Comparison of ENCODE assay signal across 10 cellular contexts in the genomic region with DNA sequence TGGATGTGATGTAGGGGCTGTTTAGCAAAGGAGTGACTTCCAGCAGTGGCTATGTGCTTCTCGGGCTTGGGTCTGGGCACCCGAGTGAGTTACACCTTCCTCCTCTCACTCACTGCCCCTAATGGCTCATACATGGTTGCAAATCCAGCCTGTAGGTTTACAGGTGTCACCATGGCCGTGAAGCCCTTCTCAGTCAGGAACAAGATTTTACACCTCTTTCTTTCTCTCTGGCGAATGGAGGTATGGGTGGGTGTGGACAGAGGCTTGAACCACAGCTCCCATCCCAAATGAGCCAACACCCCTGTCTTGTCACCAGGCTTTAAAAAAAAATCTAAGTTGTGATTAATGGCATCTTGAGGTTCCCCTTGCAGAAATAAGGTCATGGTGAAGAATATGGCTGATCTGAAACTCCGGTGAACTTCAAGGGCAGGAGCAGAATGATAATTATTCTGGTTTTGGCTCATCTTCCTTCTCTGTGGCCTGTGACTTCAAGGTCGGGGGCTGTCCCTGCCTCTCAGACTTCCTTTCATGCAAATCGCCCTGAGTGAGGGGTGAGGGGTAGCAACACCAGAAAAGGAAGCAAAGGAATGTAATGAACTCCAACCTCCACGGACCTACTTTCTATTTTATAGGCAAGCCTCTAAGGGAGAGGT.
A peak's percentile ranks its signal among the peaks of the same experiment; 100 is the strongest.
DNase-seq lines count a peak whose midpoint lies in the region; ATAC-seq and TF ChIP-seq lines count a peak whose summit lies in the region.
"Had no signal": no experiment of that assay in that cellular context is flagged by ENCODE, and none has a peak within 500 bp of the region (broad histone marks: within the 10 kb centered on the region; RNA-seq: fewer than 3 reads in every experiment).

No MANE protein-coding gene starts in this region.

- H3K36me3 ChIP-seq in CD8-positive, alpha-beta memory T cell (ENCODE audit: insufficient read depth, low read length) = no peaks in the 10 kb centered on the region

- intact Hi-C loops in MCF 10A (cut with micrococcal nuclease) = no loop called here

- H3K27ac ChIP-seq in CD8-positive, alpha-beta memory T cell (ENCODE audit: low read depth, low read length) = no peak overlapping the region

- peaks cover 63% of the 10 kb centered on the region for H3K4me1 ChIP-seq in CD8-positive, alpha-beta memory T cell (ENCODE audit: insufficient read depth, low read length)

- BruUV-seq in MCF 10A (replicated peaks; lab: Mats Ljungman, UMichigan) = no TSS peak

- peak in 2 of 5 donors; percentile 26 to 58 for DNase-seq in CD8-positive, alpha-beta memory T cell
- DNase-seq in central memory CD4-positive, alpha-beta T cell = peak; percentile 59
- DNase-seq in MCF 10A (ENCODE audit: unreplicated experiment) (no peak), DMS53 treated with DMSO at 0.1 percent for 48 hours (lab: John Stamatoyannopoulos, UW; ENCODE audit: unreplicated experiment) (no peak), SHP77 treated with DMSO at 0.1 percent for 48 hours (lab: John Stamatoyannopoulos, UW) (no peak), MV-4-11 (lab: John Stamatoyannopoulos, UW) (no peak)
- DNase-seq: cortex of kidney; NK-92 treated with Interleukin-12 subunit alpha and Interleukin-12 subunit beta, amount 100 ng/mL, for 24 hours had no signal

- H3K27me3 ChIP-seq in CD8-positive, alpha-beta memory T cell (ENCODE audit: insufficient read depth, low read length, poor library complexity, severe bottlenecking) = no peaks in the 10 kb centered on the region

- H3K4me3 ChIP-seq in CD8-positive, alpha-beta memory T cell (ENCODE audit: low read length) = peak overlapping the region; percentile 28

- no peaks in the 10 kb centered on the region for H3K36me3 Mint-ChIP-seq in CD8-positive, alpha-beta memory T cell
- H3K36me3 Mint-ChIP-seq in MCF 10A (ENCODE audit: insufficient read depth, unreplicated experiment) = no peaks in the 10 kb centered on the region

- no peaks in the 10 kb centered on the region for H3K9me3 ChIP-seq in CD8-positive, alpha-beta memory T cell (ENCODE audit: low read length)

- ATAC-seq in GM21423 (IDR thresholded peaks at IDR 0.05; ENCODE audit: unreplicated experiment) (peak; percentile 93), HG03558 (IDR thresholded peaks at IDR 0.05; ENCODE audit: extremely low read depth, unreplicated experiment) (peak; percentile 87)

- H3K4me1 Mint-ChIP-seq in CD8-positive, alpha-beta memory T cell = peaks cover 71 to 75% (median 74%) of the 10 kb centered on the region in 3 donors
- H3K4me1 Mint-ChIP-seq in MCF 10A (ENCODE audit: insufficient read depth, unreplicated experiment) = peaks cover 8% of the 10 kb centered on the region

- no peaks in the 10 kb centered on the region for H3K9me3 Mint-ChIP-seq in CD8-positive, alpha-beta memory T cell
- H3K9me3 Mint-ChIP-seq in MCF 10A (ENCODE audit: unreplicated experiment) = no peaks in the 10 kb centered on the region

- no peak for TF ChIP-seq CTCF in MCF 10A (IDR thresholded peaks at IDR 0.05; ENCODE audit: unreplicated experiment)

- CTCF ChIA-PET in CD8-positive, alpha-beta memory T cell (lab: Charles Lee) = interaction anchor here (1.6 kb wide), 1 partner anchor 63 kb away, joined by 3 read pairs; no protein-coding TSS in a partner anchor
- CTCF ChIA-PET in MCF 10A (lab: Yijun Ruan, JAX) = interaction anchor here (0.7 kb wide), 1 partner anchor 1063 kb away, joined by 3 read pairs; no protein-coding TSS in a partner anchor

- H3K27me3 Mint-ChIP-seq in CD8-positive, alpha-beta memory T cell = no peaks in the 10 kb centered on the region
- H3K27me3 Mint-ChIP-seq in MCF 10A (ENCODE audit: insufficient read depth, unreplicated experiment) = peaks cover 11% of the 10 kb centered on the region

- POLR2A ChIA-PET in CD8-positive, alpha-beta memory T cell (lab: Charles Lee) = no interaction called here
- POLR2A ChIA-PET in MCF 10A (lab: Yijun Ruan, JAX) = interaction anchor here (0.8 kb wide), 1 partner anchor 25 kb away, joined by 4 read pairs; no protein-coding TSS in a partner anchor

- H3K27ac Mint-ChIP-seq in CD8-positive, alpha-beta memory T cell = peak overlapping the region; percentile 67 to 98 (median 88)
- no peak overlapping the region for H3K27ac Mint-ChIP-seq in MCF 10A (ENCODE audit: low read depth, unreplicated experiment)

- peak overlapping the region; percentile 1 to 78 (median 70) for H3K4me3 Mint-ChIP-seq in CD8-positive, alpha-beta memory T cell
- no peak overlapping the region for H3K4me3 Mint-ChIP-seq in MCF 10A (ENCODE audit: unreplicated experiment)
